Comparison of ENCODE assay signal across 1 cellular context in genomic region chr10:77637986-77638765, GRCh38.
TF ChIP-seq lines count a peak whose summit lies in the region.

No MANE protein-coding gene starts in this region.

TF ChIP-seq in SK-N-SH, 30 proteins besides CTCF, POLR2A, EP300 and RAD21:
- TF ChIP-seq RFX5 (IDR thresholded peaks at IDR 0.05; ENCODE audit: low read length) (no peak), REST (IDR thresholded peaks at IDR 0.05; ENCODE audit: low read depth, low read length) (peak; percentile 88)
